Comparison of ENCODE assay signal across 1 cellular context in genomic region chr2:64243081-64244048, GRCh38.
TF ChIP-seq lines count a peak whose summit lies in the region.

No MANE protein-coding gene starts in this region.

TF ChIP-seq in HepG2, 621 proteins besides CTCF, POLR2A, EP300 and RAD21 (continued from another document):
- TF ChIP-seq, protein P1, sequence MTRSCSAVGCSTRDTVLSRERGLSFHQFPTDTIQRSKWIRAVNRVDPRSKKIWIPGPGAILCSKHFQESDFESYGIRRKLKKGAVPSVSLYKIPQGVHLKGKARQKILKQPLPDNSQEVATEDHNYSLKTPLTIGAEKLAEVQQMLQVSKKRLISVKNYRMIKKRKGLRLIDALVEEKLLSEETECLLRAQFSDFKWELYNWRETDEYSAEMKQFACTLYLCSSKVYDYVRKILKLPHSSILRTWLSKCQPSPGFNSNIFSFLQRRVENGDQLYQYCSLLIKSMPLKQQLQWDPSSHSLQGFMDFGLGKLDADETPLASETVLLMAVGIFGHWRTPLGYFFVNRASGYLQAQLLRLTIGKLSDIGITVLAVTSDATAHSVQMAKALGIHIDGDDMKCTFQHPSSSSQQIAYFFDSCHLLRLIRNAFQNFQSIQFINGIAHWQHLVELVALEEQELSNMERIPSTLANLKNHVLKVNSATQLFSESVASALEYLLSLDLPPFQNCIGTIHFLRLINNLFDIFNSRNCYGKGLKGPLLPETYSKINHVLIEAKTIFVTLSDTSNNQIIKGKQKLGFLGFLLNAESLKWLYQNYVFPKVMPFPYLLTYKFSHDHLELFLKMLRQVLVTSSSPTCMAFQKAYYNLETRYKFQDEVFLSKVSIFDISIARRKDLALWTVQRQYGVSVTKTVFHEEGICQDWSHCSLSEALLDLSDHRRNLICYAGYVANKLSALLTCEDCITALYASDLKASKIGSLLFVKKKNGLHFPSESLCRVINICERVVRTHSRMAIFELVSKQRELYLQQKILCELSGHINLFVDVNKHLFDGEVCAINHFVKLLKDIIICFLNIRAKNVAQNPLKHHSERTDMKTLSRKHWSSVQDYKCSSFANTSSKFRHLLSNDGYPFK (CRISPR knock-in tag; IDR thresholded peaks at IDR 0.05; ENCODE audit: borderline replicate concordance) = no peak
- TF ChIP-seq ZNF619 (CRISPR knock-in tag; IDR thresholded peaks at IDR 0.05) = no peak
- TF ChIP-seq ZNF136 (CRISPR knock-in tag; IDR thresholded peaks at IDR 0.05; ENCODE audit: low read depth) = no peak
- peak; percentile 94 for TF ChIP-seq GFI1 (CRISPR knock-in tag; IDR thresholded peaks at IDR 0.05; ENCODE audit: borderline replicate concordance)
- TF ChIP-seq, protein P2, sequence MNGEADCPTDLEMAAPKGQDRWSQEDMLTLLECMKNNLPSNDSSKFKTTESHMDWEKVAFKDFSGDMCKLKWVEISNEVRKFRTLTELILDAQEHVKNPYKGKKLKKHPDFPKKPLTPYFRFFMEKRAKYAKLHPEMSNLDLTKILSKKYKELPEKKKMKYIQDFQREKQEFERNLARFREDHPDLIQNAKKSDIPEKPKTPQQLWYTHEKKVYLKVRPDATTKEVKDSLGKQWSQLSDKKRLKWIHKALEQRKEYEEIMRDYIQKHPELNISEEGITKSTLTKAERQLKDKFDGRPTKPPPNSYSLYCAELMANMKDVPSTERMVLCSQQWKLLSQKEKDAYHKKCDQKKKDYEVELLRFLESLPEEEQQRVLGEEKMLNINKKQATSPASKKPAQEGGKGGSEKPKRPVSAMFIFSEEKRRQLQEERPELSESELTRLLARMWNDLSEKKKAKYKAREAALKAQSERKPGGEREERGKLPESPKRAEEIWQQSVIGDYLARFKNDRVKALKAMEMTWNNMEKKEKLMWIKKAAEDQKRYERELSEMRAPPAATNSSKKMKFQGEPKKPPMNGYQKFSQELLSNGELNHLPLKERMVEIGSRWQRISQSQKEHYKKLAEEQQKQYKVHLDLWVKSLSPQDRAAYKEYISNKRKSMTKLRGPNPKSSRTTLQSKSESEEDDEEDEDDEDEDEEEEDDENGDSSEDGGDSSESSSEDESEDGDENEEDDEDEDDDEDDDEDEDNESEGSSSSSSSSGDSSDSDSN (CRISPR knock-in tag; IDR thresholded peaks at IDR 0.05) = peak; percentile 20; the same call in 1 of the 2 replicates
- no peak for TF ChIP-seq NBN (conservative IDR thresholded peaks at IDR 0.05)
- no peak for TF ChIP-seq ATF1 (CRISPR knock-in tag; IDR thresholded peaks at IDR 0.05)
- no peak for TF ChIP-seq GLI4 (CRISPR knock-in tag; IDR thresholded peaks at IDR 0.05; ENCODE audit: borderline replicate concordance)
- TF ChIP-seq NR2F6 (IDR thresholded peaks at IDR 0.05) = no peak
- TF ChIP-seq NR2F6 (CRISPR knock-in tag; IDR thresholded peaks at IDR 0.05) = peak; percentile 33; the same call in 1 of the 2 replicates
- TF ChIP-seq, protein P3, sequence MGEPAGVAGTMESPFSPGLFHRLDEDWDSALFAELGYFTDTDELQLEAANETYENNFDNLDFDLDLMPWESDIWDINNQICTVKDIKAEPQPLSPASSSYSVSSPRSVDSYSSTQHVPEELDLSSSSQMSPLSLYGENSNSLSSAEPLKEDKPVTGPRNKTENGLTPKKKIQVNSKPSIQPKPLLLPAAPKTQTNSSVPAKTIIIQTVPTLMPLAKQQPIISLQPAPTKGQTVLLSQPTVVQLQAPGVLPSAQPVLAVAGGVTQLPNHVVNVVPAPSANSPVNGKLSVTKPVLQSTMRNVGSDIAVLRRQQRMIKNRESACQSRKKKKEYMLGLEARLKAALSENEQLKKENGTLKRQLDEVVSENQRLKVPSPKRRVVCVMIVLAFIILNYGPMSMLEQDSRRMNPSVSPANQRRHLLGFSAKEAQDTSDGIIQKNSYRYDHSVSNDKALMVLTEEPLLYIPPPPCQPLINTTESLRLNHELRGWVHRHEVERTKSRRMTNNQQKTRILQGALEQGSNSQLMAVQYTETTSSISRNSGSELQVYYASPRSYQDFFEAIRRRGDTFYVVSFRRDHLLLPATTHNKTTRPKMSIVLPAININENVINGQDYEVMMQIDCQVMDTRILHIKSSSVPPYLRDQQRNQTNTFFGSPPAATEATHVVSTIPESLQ (CRISPR knock-in tag; conservative IDR thresholded peaks at IDR 0.05) = no peak
- no peak for TF ChIP-seq MXD3 (CRISPR knock-in tag; IDR thresholded peaks at IDR 0.05)
- 0 out of 2 replicates have a peak, but pooled peaks have one; percentile 11 for TF ChIP-seq BHLHE40 (IDR thresholded peaks at IDR 0.05; ENCODE audit: low read length)
- no peak for TF ChIP-seq ZNF7 (CRISPR knock-in tag; IDR thresholded peaks at IDR 0.05)
- 0 out of 2 replicates have a peak, but pooled peaks have one; percentile 20 for TF ChIP-seq RARA (CRISPR knock-in tag; IDR thresholded peaks at IDR 0.05)
- no peak for TF ChIP-seq CEBPB (IDR thresholded peaks at IDR 0.05; ENCODE audit: borderline replicate concordance, low read depth, low read length)
- TF ChIP-seq CREB1 (IDR thresholded peaks at IDR 0.05) = no peak
- TF ChIP-seq CREB1 (CRISPR knock-in tag; IDR thresholded peaks at IDR 0.05) = no peak
- no peak for TF ChIP-seq CBFB (CRISPR knock-in tag; IDR thresholded peaks at IDR 0.05)
- peak; percentile 49 for TF ChIP-seq NR2C2 (CRISPR knock-in tag; IDR thresholded peaks at IDR 0.05; ENCODE audit: borderline replicate concordance)
- no peak for TF ChIP-seq ZNF333 (CRISPR knock-in tag; IDR thresholded peaks at IDR 0.05; ENCODE audit: borderline replicate concordance)
- TF ChIP-seq, protein P4, sequence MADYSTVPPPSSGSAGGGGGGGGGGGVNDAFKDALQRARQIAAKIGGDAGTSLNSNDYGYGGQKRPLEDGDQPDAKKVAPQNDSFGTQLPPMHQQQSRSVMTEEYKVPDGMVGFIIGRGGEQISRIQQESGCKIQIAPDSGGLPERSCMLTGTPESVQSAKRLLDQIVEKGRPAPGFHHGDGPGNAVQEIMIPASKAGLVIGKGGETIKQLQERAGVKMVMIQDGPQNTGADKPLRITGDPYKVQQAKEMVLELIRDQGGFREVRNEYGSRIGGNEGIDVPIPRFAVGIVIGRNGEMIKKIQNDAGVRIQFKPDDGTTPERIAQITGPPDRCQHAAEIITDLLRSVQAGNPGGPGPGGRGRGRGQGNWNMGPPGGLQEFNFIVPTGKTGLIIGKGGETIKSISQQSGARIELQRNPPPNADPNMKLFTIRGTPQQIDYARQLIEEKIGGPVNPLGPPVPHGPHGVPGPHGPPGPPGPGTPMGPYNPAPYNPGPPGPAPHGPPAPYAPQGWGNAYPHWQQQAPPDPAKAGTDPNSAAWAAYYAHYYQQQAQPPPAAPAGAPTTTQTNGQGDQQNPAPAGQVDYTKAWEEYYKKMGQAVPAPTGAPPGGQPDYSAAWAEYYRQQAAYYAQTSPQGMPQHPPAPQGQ (CRISPR knock-in tag; IDR thresholded peaks at IDR 0.05; ENCODE audit: borderline replicate concordance) = no peak
- 0 out of 2 replicates have a peak, but pooled peaks have one; percentile 25 for TF ChIP-seq BORCS8-MEF2B (CRISPR knock-in tag; IDR thresholded peaks at IDR 0.05)
- TF ChIP-seq SRF (IDR thresholded peaks at IDR 0.05; ENCODE audit: low read depth, low read length) = no peak
- peak; percentile 85 for TF ChIP-seq HNF4A (CRISPR knock-in tag; IDR thresholded peaks at IDR 0.05)
- TF ChIP-seq HNF4G (IDR thresholded peaks at IDR 0.05; ENCODE audit: borderline replicate concordance, low read depth, low read length) = peak; percentile 67
- 0 out of 2 replicates have a peak, but pooled peaks have one; percentile 55 for TF ChIP-seq HNF4G (CRISPR knock-in tag; IDR thresholded peaks at IDR 0.05; ENCODE audit: borderline replicate concordance, low read depth)
TF ChIP-seq in HepG2: peak in this region for 13.
